Comparison of ENCODE assay signal across 16 cellular contexts in the genomic region with DNA sequence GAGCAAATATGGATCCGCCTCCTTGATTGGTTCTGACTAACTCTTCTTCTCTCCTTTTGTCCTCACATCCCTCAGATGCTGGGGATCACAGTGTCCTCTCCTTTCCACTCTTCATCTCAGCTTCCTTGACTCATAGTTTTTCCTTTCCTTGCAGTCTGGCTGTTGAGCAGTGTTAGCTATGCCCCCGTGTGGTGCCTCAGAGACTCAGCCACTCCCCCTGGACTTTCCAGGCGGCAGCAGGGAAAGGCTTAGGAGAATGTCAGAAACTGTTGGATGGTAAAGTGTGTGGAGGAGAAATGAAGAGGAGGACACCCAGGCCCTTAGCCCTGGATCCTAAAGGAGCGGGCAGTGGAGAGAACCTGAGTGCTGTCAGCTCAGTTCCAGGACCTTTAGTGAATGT.
A peak's percentile ranks its signal among the peaks of the same experiment; 100 is the strongest.
DNase-seq lines count a peak whose midpoint lies in the region; FAIRE-seq and TF ChIP-seq lines count a peak whose summit lies in the region.
"Had no signal": no experiment of that assay in that cellular context is flagged by ENCODE, and none has a peak within 500 bp of the region (broad histone marks: within the 10 kb centered on the region; RNA-seq: fewer than 3 reads in every experiment).

No MANE protein-coding gene starts in this region.

- WGBS in small intestine, 3 donors, result 79 to 94% (median 86%) methylated on average over 4 of the region's 4 CpGs

- peak; percentile 9 for DNase-seq in DMS 273 treated with DMSO at 0.1 percent for 48 hours (lab: John Stamatoyannopoulos, UW)
- peak; percentile 4 for DNase-seq in HFFc6
- DNase-seq in dermis blood vessel endothelial cell, result peak; percentile 11
- DNase-seq in retinal pigment epithelial cell (ENCODE audit: low read depth), result no peak
- DNase-seq in small intestine, result no peak
- no peak for DNase-seq in NCI-H128 (lab: John Stamatoyannopoulos, UW; ENCODE audit: unreplicated experiment)
- DNase-seq in cortex of kidney (lab: John Stamatoyannopoulos, UW), result no peak
- DNase-seq: activated CD4-positive, alpha-beta T cell treated with anti-CD3 and anti-CD28 coated beads, Interleukin-2, amount 10 ng/mL, durations not matched to agents 24 days and 14 days; activated T-cell treated with anti-CD3 and anti-CD28 coated beads, Interleukin-2, amount 50 U/mL, for 24 hours; cerebellar nuclear complex; hippocampal formation; left lung; NCI-H1436; NCI-H446; SHP77; stimulated activated CD4-positive, alpha-beta T cell treated with anti-CD3 and anti-CD28 coated beads, Interleukin-15, amount 100 ng/mL, for 24 hours had no signal

- no peaks in the 10 kb centered on the region for H3K36me3 ChIP-seq in small intestine (ENCODE audit: control insufficient read depth in 2 of 2, insufficient read depth in 2 of 2, low read length in 2 of 2)

- no peaks in the 10 kb centered on the region; the same call in 1 of the 2 replicates for H3K36me3 Mint-ChIP-seq in HFFc6 (ENCODE audit: low read depth)

- H3K4me3 Mint-ChIP-seq in HFFc6, result no peak overlapping the region
- H3K4me3 Mint-ChIP-seq: activated CD4-positive, alpha-beta T cell treated with anti-CD3 and anti-CD28 coated beads, Interleukin-2, amount 10 ng/mL, durations not matched to agents 24 days and 14 days; activated T-cell treated with anti-CD3 and anti-CD28 coated beads, Interleukin-2, amount 50 U/mL, for 24 hours had no signal

- H3K4me1 Mint-ChIP-seq in HFFc6 (ENCODE audit: low read depth), result no peaks in the 10 kb centered on the region

- H3K27ac ChIP-seq in small intestine (ENCODE audit: low read depth in 1 of 2, low read length in 1 of 2), result no peak overlapping the region

- peaks cover 20% of the 10 kb centered on the region for H3K9me3 Mint-ChIP-seq in HFFc6
- H3K9me3 Mint-ChIP-seq: activated T-cell treated with anti-CD3 and anti-CD28 coated beads, Interleukin-2, amount 50 U/mL, for 24 hours had no signal

- H3K27me3 Mint-ChIP-seq in HFFc6 (ENCODE audit: insufficient read depth), result peaks cover 2% of the 10 kb centered on the region; the same call in 1 of the 2 replicates
- H3K27me3 Mint-ChIP-seq: activated CD4-positive, alpha-beta T cell treated with anti-CD3 and anti-CD28 coated beads, Interleukin-2, amount 10 ng/mL, durations not matched to agents 24 days and 14 days; activated T-cell treated with anti-CD3 and anti-CD28 coated beads, Interleukin-2, amount 50 U/mL, for 24 hours had no signal

- H3K27me3 ChIP-seq in small intestine (ENCODE audit: control insufficient read depth in 2 of 2, insufficient read depth in 2 of 2, low read length in 2 of 2), result no peaks in the 10 kb centered on the region
- H3K27me3 ChIP-seq: left lung had no signal

- no peaks in the 10 kb centered on the region for H3K4me1 ChIP-seq in small intestine (ENCODE audit: control insufficient read depth in 2 of 2, insufficient read depth in 1 of 2, low read depth in 1 of 2, low read length in 1 of 2)

- no peak overlapping the region for H3K27ac Mint-ChIP-seq in HFFc6

- TF ChIP-seq CTCF in HFFc6 (IDR thresholded peaks at IDR 0.05) (no peak), retinal pigment epithelial cell (conservative IDR thresholded peaks at IDR 0.05; ENCODE audit: low read depth, low read length) (peak; percentile 50)

- H3K4me3 ChIP-seq in retinal pigment epithelial cell (ENCODE audit: low read length) (no peak overlapping the region), small intestine (ENCODE audit: low read depth in 1 of 2, low read length in 2 of 2) (no peak overlapping the region)
- H3K4me3 ChIP-seq: left lung had no signal

- H3K9me3 ChIP-seq in small intestine (ENCODE audit: control insufficient read depth, low read depth), result no peaks in the 10 kb centered on the region
- H3K9me3 ChIP-seq: left lung had no signal

- no peak for FAIRE-seq in small intestine (lab: Jason Lieb, UNC)

Comparison
In these comparisons a context has a peak if more than half of its experiments do, and no peak if none do; other contexts are left out.
1. DNase-seq: peak in DMS 273 treated with DMSO at 0.1 percent for 48 hours (single experiment), HFFc6 (single experiment) and dermis blood vessel endothelial cell (single experiment); none in retinal pigment epithelial cell (single experiment), small intestine (single experiment), NCI-H128 (single experiment) and cortex of kidney (single experiment).